ENCODE assay signal across 1 cellular context in genomic region chr2:127526142-127526939, GRCh38.
TF ChIP-seq lines count a peak whose summit lies in the region.

TSS of gene IWS1 (minus strand) at chr2:127526489. CDS start at chr2:127526208, 281 bp downstream.

TF ChIP-seq in HepG2, 621 proteins besides CTCF, POLR2A, EP300 and RAD21 (continued from another document and continues in another):
- 0 out of 2 replicates have a peak, but pooled peaks have one; percentile 13 for TF ChIP-seq ARID5B (CRISPR knock-in tag; IDR thresholded peaks at IDR 0.05)
- TF ChIP-seq ZNF333 (CRISPR knock-in tag; IDR thresholded peaks at IDR 0.05; ENCODE audit: borderline replicate concordance): no peak
- TF ChIP-seq ZNF605 (CRISPR knock-in tag; IDR thresholded peaks at IDR 0.05): peak; percentile 75
- TF ChIP-seq, protein P1, sequence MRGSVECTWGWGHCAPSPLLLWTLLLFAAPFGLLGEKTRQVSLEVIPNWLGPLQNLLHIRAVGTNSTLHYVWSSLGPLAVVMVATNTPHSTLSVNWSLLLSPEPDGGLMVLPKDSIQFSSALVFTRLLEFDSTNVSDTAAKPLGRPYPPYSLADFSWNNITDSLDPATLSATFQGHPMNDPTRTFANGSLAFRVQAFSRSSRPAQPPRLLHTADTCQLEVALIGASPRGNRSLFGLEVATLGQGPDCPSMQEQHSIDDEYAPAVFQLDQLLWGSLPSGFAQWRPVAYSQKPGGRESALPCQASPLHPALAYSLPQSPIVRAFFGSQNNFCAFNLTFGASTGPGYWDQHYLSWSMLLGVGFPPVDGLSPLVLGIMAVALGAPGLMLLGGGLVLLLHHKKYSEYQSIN (CRISPR knock-in tag; IDR thresholded peaks at IDR 0.05; ENCODE audit: borderline replicate concordance): no peak
- TF ChIP-seq, protein P2, sequence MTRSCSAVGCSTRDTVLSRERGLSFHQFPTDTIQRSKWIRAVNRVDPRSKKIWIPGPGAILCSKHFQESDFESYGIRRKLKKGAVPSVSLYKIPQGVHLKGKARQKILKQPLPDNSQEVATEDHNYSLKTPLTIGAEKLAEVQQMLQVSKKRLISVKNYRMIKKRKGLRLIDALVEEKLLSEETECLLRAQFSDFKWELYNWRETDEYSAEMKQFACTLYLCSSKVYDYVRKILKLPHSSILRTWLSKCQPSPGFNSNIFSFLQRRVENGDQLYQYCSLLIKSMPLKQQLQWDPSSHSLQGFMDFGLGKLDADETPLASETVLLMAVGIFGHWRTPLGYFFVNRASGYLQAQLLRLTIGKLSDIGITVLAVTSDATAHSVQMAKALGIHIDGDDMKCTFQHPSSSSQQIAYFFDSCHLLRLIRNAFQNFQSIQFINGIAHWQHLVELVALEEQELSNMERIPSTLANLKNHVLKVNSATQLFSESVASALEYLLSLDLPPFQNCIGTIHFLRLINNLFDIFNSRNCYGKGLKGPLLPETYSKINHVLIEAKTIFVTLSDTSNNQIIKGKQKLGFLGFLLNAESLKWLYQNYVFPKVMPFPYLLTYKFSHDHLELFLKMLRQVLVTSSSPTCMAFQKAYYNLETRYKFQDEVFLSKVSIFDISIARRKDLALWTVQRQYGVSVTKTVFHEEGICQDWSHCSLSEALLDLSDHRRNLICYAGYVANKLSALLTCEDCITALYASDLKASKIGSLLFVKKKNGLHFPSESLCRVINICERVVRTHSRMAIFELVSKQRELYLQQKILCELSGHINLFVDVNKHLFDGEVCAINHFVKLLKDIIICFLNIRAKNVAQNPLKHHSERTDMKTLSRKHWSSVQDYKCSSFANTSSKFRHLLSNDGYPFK (CRISPR knock-in tag; IDR thresholded peaks at IDR 0.05; ENCODE audit: borderline replicate concordance): peak; percentile 99
- TF ChIP-seq SMARCE1 (IDR thresholded peaks at IDR 0.05; ENCODE audit: borderline replicate concordance): no peak
- TF ChIP-seq PAWR (CRISPR knock-in tag; IDR thresholded peaks at IDR 0.05; ENCODE audit: borderline replicate concordance): no peak
- TF ChIP-seq, protein P3, sequence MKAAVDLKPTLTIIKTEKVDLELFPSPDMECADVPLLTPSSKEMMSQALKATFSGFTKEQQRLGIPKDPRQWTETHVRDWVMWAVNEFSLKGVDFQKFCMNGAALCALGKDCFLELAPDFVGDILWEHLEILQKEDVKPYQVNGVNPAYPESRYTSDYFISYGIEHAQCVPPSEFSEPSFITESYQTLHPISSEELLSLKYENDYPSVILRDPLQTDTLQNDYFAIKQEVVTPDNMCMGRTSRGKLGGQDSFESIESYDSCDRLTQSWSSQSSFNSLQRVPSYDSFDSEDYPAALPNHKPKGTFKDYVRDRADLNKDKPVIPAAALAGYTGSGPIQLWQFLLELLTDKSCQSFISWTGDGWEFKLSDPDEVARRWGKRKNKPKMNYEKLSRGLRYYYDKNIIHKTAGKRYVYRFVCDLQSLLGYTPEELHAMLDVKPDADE (CRISPR knock-in tag; IDR thresholded peaks at IDR 0.05): no peak
- no peak for TF ChIP-seq ZNF562 (CRISPR knock-in tag; IDR thresholded peaks at IDR 0.05; ENCODE audit: borderline replicate concordance)
- peak; percentile 28 for TF ChIP-seq CBX1 (IDR thresholded peaks at IDR 0.05; ENCODE audit: low read depth)
- TF ChIP-seq, protein P4, sequence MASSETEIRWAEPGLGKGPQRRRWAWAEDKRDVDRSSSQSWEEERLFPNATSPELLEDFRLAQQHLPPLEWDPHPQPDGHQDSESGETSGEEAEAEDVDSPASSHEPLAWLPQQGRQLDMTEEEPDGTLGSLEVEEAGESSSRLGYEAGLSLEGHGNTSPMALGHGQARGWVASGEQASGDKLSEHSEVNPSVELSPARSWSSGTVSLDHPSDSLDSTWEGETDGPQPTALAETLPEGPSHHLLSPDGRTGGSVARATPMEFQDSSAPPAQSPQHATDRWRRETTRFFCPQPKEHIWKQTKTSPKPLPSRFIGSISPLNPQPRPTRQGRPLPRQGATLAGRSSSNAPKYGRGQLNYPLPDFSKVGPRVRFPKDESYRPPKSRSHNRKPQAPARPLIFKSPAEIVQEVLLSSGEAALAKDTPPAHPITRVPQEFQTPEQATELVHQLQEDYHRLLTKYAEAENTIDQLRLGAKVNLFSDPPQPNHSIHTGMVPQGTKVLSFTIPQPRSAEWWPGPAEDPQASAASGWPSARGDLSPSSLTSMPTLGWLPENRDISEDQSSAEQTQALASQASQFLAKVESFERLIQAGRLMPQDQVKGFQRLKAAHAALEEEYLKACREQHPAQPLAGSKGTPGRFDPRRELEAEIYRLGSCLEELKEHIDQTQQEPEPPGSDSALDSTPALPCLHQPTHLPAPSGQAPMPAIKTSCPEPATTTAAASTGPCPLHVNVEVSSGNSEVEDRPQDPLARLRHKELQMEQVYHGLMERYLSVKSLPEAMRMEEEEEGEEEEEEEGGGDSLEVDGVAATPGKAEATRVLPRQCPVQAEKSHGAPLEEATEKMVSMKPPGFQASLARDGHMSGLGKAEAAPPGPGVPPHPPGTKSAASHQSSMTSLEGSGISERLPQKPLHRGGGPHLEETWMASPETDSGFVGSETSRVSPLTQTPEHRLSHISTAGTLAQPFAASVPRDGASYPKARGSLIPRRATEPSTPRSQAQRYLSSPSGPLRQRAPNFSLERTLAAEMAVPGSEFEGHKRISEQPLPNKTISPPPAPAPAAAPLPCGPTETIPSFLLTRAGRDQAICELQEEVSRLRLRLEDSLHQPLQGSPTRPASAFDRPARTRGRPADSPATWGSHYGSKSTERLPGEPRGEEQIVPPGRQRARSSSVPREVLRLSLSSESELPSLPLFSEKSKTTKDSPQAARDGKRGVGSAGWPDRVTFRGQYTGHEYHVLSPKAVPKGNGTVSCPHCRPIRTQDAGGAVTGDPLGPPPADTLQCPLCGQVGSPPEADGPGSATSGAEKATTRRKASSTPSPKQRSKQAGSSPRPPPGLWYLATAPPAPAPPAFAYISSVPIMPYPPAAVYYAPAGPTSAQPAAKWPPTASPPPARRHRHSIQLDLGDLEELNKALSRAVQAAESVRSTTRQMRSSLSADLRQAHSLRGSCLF (CRISPR knock-in tag; IDR thresholded peaks at IDR 0.05; ENCODE audit: borderline replicate concordance): no peak; the same call in 1 of the 2 replicates
- TF ChIP-seq ZBTB38 (CRISPR knock-in tag; IDR thresholded peaks at IDR 0.05): no peak; the same call in none of the 2 replicates
- TF ChIP-seq, protein P5, sequence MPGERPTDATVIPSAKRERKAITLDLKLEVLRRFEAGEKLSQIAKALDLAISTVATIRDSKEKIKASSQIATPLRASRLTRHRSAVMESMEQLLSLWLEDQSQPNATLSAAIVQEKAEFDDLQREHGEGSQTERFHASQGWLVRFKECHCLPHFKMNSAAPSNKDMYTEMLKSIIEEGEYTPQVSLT (CRISPR knock-in tag; IDR thresholded peaks at IDR 0.05; ENCODE audit: borderline replicate concordance, low read depth): no peak
- TF ChIP-seq KLF9 (CRISPR knock-in tag; IDR thresholded peaks at IDR 0.05; ENCODE audit: low read depth): peak; percentile 51; the same call in 1 of the 2 replicates
- no peak for TF ChIP-seq ZNF672 (CRISPR knock-in tag; IDR thresholded peaks at IDR 0.05)
- no peak for TF ChIP-seq PBX3 (CRISPR knock-in tag; IDR thresholded peaks at IDR 0.05; ENCODE audit: borderline replicate concordance)
- no peak for TF ChIP-seq ZKSCAN1 (IDR thresholded peaks at IDR 0.05; ENCODE audit: low read length)
- peak; percentile 71; the same call in 1 of the 2 replicates for TF ChIP-seq MEIS1 (CRISPR knock-in tag; IDR thresholded peaks at IDR 0.05; ENCODE audit: borderline replicate concordance)
- no peak for TF ChIP-seq POLR2AphosphoS2 (IDR thresholded peaks at IDR 0.05; ENCODE audit: low read depth, low read length)
- TF ChIP-seq ZNF768 (CRISPR knock-in tag; IDR thresholded peaks at IDR 0.05): peak; percentile 76; the same call in 1 of the 2 replicates
- TF ChIP-seq SRY (CRISPR knock-in tag; IDR thresholded peaks at IDR 0.05): peak; percentile 75; the same call in 1 of the 2 replicates
- TF ChIP-seq DRAP1 (CRISPR knock-in tag; IDR thresholded peaks at IDR 0.05): peak; percentile 64
- no peak for TF ChIP-seq PAF1 (CRISPR knock-in tag; IDR thresholded peaks at IDR 0.05)
- no peak; the same call in 1 of the 2 replicates for TF ChIP-seq ZBED4 (CRISPR knock-in tag; IDR thresholded peaks at IDR 0.05; ENCODE audit: borderline replicate concordance)
- TF ChIP-seq MIER2 (CRISPR knock-in tag; IDR thresholded peaks at IDR 0.05): no peak
- 0 out of 2 replicates have a peak, but pooled peaks have one; percentile 72 for TF ChIP-seq LBX2 (CRISPR knock-in tag; IDR thresholded peaks at IDR 0.05; ENCODE audit: borderline replicate concordance)
- no peak; the same call in 1 of the 2 replicates for TF ChIP-seq EED (CRISPR knock-in tag; IDR thresholded peaks at IDR 0.05)
- TF ChIP-seq HDAC1 (CRISPR knock-in tag; IDR thresholded peaks at IDR 0.05): peak; percentile 77
- peak; percentile 63 for TF ChIP-seq ZNF230 (CRISPR knock-in tag; IDR thresholded peaks at IDR 0.05)
- TF ChIP-seq ZC3H13 (CRISPR knock-in tag; IDR thresholded peaks at IDR 0.05): no peak
- TF ChIP-seq ZNF883 (CRISPR knock-in tag; IDR thresholded peaks at IDR 0.05; ENCODE audit: not compliant biosample characterization): peak; percentile 73
- TF ChIP-seq, protein P6, sequence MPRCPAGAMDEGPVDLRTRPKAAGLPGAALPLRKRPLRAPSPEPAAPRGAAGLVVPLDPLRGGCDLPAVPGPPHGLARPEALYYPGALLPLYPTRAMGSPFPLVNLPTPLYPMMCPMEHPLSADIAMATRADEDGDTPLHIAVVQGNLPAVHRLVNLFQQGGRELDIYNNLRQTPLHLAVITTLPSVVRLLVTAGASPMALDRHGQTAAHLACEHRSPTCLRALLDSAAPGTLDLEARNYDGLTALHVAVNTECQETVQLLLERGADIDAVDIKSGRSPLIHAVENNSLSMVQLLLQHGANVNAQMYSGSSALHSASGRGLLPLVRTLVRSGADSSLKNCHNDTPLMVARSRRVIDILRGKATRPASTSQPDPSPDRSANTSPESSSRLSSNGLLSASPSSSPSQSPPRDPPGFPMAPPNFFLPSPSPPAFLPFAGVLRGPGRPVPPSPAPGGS (CRISPR knock-in tag; IDR thresholded peaks at IDR 0.05): peak; percentile 80; the same call in 1 of the 2 replicates
- peak; percentile 86 for TF ChIP-seq IKZF4 (CRISPR knock-in tag; IDR thresholded peaks at IDR 0.05; ENCODE audit: borderline replicate concordance, low read depth, not compliant biosample characterization)
- peak; percentile 74; the same call in 1 of the 2 replicates for TF ChIP-seq ZNF556 (CRISPR knock-in tag; IDR thresholded peaks at IDR 0.05; ENCODE audit: borderline replicate concordance)
